Comparison of ENCODE assay signal across 8 cellular contexts in the genomic region with DNA sequence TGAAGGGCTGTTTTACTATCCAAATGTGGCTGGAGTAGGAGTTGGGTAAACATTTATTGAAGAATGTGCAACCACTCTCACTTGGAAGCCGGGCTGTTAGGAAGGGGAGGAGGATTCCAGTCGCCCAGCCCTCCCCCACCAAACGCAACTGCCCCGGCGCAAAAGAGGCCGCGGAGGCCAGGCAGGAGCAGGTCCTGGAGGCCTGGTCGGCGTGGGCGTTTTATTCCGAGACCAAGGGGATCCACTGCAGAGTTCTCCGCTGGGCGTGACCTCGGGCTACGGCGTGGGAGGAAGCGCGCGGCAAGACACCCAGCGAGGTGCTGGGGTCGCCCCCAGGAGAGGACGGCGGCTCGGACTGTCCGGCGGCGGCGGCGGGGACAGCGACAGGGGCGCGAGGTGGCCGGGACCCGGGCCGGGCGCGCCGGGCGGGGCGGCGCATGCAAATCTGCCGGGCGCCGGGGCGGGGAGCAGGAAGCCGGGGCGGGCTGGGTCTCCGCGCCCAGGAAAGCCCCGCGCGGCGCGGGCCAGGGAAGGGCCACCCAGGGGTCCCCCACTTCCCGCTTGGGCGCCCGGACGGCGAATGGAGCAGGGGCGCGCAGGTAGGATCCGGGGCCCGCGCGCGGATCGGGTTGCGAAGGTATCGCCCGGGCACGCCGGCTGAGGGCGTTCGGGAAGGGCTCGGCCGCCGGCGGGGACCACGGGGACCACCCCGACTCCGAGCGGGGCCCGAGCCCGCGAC. TPM values are rescaled to one million over a fixed set of nuclear protein-coding genes. Genes with fewer than 3 reads are reported as not detected.
DNase-seq lines count a peak whose midpoint lies in the region; ATAC-seq and TF ChIP-seq lines count a peak whose summit lies in the region.

A gene (plus strand): TSS at position 553 of the 739 bp plus-strand sequence. CDS start 26,230 bp downstream, outside the sequence.

- 20% methylated on average over 8 of the region's 85 CpGs; no CpG with 5 or more reads in 1 of the 2 donors for WGBS in gastroesophageal sphincter (ENCODE audit: low coverage in 1 of 2), 2 donors

- no peak for TF ChIP-seq EP300 in gastroesophageal sphincter (IDR thresholded peaks at IDR 0.05)

- DNase-seq in GM03348 (ENCODE audit: low spot score) (peak; percentile 79), HFFc6 (peak; percentile 51), Panc1 (ENCODE audit: low read depth, low spot score) (no peak), osteocyte (ENCODE audit: extremely low spot score, unreplicated experiment) (no peak), tibial artery (peak; percentile 76 to 91), NCI-H1417 (lab: John Stamatoyannopoulos, UW) (no peak)
- peak; percentile 86 for DNase-seq in activated effector memory CD4-positive, alpha-beta T cell treated with anti-CD3 and anti-CD28 coated beads, Interleukin-2, amount 50 U/mL, for 16 hours

- TF ChIP-seq CTCF in HFFc6 (IDR thresholded peaks at IDR 0.05) (no peak), Panc1 (IDR thresholded peaks at IDR 0.05) (no peak), gastroesophageal sphincter (IDR thresholded peaks at IDR 0.05) (no peak), osteocyte (IDR thresholded peaks at IDR 0.05) (no peak), tibial artery (IDR thresholded peaks at IDR 0.05) (no peak)

- H3K27ac Mint-ChIP-seq in HFFc6 (peak within 1 kb of the TSS; percentile 89), osteocyte (ENCODE audit: unreplicated experiment) (peak within 1 kb of the TSS; percentile 90)

- H3K27me3 Mint-ChIP-seq in HFFc6 (ENCODE audit: insufficient read depth) = peaks cover 1% of the 10 kb centered on the region
- H3K27me3 Mint-ChIP-seq in osteocyte (ENCODE audit: unreplicated experiment) = no peaks in the 10 kb centered on the region

- no TSS peak for BruUV-seq in Panc1 (replicated peaks; lab: Mats Ljungman, UMichigan)

- TF ChIP-seq POLR2A in gastroesophageal sphincter (IDR thresholded peaks at IDR 0.05) = peak; percentile 49 to 71

- in situ Hi-C loops in Panc1 (cut with HindIII; ENCODE audit: low pct_unique_long_range_greater_than_20kb, low sequenced_read_pairs) = no loop called here

- H3K4me3 Mint-ChIP-seq in HFFc6 (peak within 1 kb of the TSS; percentile 93), osteocyte (ENCODE audit: unreplicated experiment) (peak within 1 kb of the TSS; percentile 86)

- ATAC-seq in Panc1 (peak; percentile 83), gastroesophageal sphincter (peak; percentile 62)

- peaks cover 67% of the 10 kb centered on the region for H3K4me1 Mint-ChIP-seq in HFFc6 (ENCODE audit: low read depth)
- peaks cover 43% of the 10 kb centered on the region for H3K4me1 Mint-ChIP-seq in osteocyte (ENCODE audit: unreplicated experiment)

- H3K36me3 ChIP-seq in Panc1 (ENCODE audit: control insufficient read depth, insufficient read depth, low read length) = no peaks in the 10 kb centered on the region; the same call in 1 of the 2 replicates
- no peaks in the 10 kb centered on the region for H3K36me3 ChIP-seq in gastroesophageal sphincter
- H3K36me3 ChIP-seq in tibial artery = no peaks in the 10 kb centered on the region

- no peaks in the 10 kb centered on the region for H3K9me3 ChIP-seq in Panc1 (ENCODE audit: control insufficient read depth, insufficient read depth, low read depth, low read length)
- no peaks in the 10 kb centered on the region for H3K9me3 ChIP-seq in gastroesophageal sphincter
- no peaks in the 10 kb centered on the region for H3K9me3 ChIP-seq in tibial artery

- peaks cover 14% of the 10 kb centered on the region for H3K4me1 ChIP-seq in Panc1 (ENCODE audit: control insufficient read depth, insufficient read depth, low read length)
- H3K4me1 ChIP-seq in gastroesophageal sphincter = peaks cover 5 to 52% (median 32%) of the 10 kb centered on the region in 3 donors
- H3K4me1 ChIP-seq in tibial artery = peaks cover 0 to 47% (median 36%) of the 10 kb centered on the region in 4 donors

- intact Hi-C loops in Panc1 (cut with micrococcal nuclease; ENCODE audit: unreplicated experiment) (no loop called here), tibial artery (cut with DNase I; ENCODE audit: low total_unique reads) (loop anchor here (5.0 kb wide), 1 partner anchor 1549 kb away; a partner anchor contains a TSS)

- no peaks in the 10 kb centered on the region for H3K9me3 Mint-ChIP-seq in HFFc6
- H3K9me3 Mint-ChIP-seq in osteocyte (ENCODE audit: unreplicated experiment) = no peaks in the 10 kb centered on the region

- POLR2A ChIA-PET in Panc1 (lab: Charles Lee) = no interaction called here

- H3K27me3 ChIP-seq in Panc1 (ENCODE audit: control insufficient read depth, insufficient read depth, low read length) (no peaks in the 10 kb centered on the region), gastroesophageal sphincter (no peaks in the 10 kb centered on the region), tibial artery (no peaks in the 10 kb centered on the region)

- H3K4me3 ChIP-seq in Panc1 (ENCODE audit: low read depth in 2 of 2, low read length in 2 of 2) (peak within 1 kb of the TSS; percentile 78 to 88), gastroesophageal sphincter (peak within 1 kb of the TSS; percentile 76 to 97), tibial artery (peak within 1 kb of the TSS; percentile 92 to 96)

- CTCF ChIA-PET in Panc1 (lab: Charles Lee) = no interaction called here

- H3K27ac ChIP-seq in Panc1 (ENCODE audit: low read length) (peak within 1 kb of the TSS; percentile 74), gastroesophageal sphincter (peak within 1 kb of the TSS; percentile 94 to 99 (median 96)), tibial artery (peak within 1 kb of the TSS; percentile 97 to 99)

- H3K36me3 Mint-ChIP-seq in HFFc6 (ENCODE audit: low read depth) (peaks cover 6% of the 10 kb centered on the region), osteocyte (ENCODE audit: unreplicated experiment) (no peaks in the 10 kb centered on the region)

RNA-seq across cellular contexts. Expression of the gene that starts here (rescaled TPM):
- total RNA-seq in HFFc6 (2021; fragmentation: NEBNext Ultra II Directional; extraction: Animal tissue kit (Norgen Biotek cat#: 25700)) = 10 to 100 TPM; 20.0 to 27.0 (median 23.2) TPM
- total RNA-seq in Panc1 (2021; ENCODE audit: unreplicated experiment) (28.9 TPM), gastroesophageal sphincter (100 to 1,000 TPM in 2 of 4 donors, 10 to 100 TPM in 2; 72.3 to 212 (median 110) TPM), osteocyte (34.5 and 35.9 TPM in 2 replicates)
- polyA plus RNA-seq in Panc1 (2012; ENCODE audit: insufficient read length) = 22.2 TPM

Comparison
In these comparisons a context has a peak if more than half of its experiments do, and no peak if none do; other contexts are left out.
1. DNase-seq: peak in GM03348 (single experiment), HFFc6 (single experiment), activated effector memory CD4-positive, alpha-beta T cell treated with anti-CD3 and anti-CD28 coated beads, Interleukin-2, amount 50 U/mL, for 16 hours (single experiment) and tibial artery (2 of 2); none in Panc1 (single experiment), osteocyte (single experiment) and NCI-H1417 (0 of 3).
2. Peak in every context shown above with its lines, with median percentiles within 50 percentile points of each other: H3K27ac ChIP-seq and H3K4me3 ChIP-seq.